ENCODE assay signal across 8 cellular contexts in the genomic region with DNA sequence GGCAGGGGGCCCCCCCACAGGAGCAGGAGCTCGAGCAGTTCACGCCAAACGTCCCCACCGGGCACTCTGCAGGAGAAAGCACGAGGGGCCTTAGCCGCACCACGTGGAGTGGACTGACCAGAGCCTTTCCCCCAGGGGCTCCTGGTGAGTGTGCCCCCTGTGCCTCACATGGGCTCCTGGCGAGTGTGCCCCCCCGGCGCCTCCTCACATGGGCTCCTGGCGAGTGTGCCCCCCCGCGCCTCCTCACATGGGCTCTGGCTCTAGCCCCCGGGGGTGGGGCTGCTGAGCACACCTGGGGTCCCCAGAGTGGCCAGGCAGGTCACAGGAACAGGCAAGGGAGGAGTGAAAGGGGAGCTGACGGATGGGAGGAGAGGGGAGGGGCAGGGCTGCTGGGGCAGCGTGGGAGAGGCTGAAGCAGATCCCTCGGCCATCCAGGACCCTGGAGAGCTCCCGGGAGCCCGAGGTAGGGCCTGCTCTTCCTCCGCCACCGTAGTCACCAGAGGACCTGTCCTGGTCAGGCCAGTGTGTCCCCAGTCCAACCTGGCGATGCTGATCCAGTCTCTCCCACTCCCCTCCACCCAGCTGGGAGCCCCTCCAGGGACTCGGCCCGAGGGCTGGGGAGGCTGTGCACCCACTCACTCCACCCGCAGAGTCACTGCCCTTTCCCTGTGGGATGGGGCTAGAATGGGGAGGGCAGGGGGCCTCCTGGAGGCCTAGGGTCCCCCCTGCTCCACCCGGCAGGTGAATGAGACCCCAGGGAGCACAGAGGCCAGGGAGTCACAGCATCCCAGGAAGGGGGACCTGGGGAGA. TPM values are rescaled to one million over a fixed set of nuclear protein-coding genes. Genes with fewer than 3 reads are reported as not detected.
DNase-seq lines count a peak whose midpoint lies in the region; ATAC-seq, FAIRE-seq and TF ChIP-seq lines count a peak whose summit lies in the region.

No MANE protein-coding gene starts in this region.

- TF ChIP-seq RAD21 in A549 (conservative IDR thresholded peaks at IDR 0.05 in 1 of 2, IDR thresholded peaks at IDR 0.05 in 1 of 2), result no peak

- H3K9me3 ChIP-seq in A549 (no peaks in the 10 kb centered on the region), GM23248 (ENCODE audit: low read depth) (no peaks in the 10 kb centered on the region), right cardiac atrium (ENCODE audit: control insufficient read depth, low read length) (no peaks in the 10 kb centered on the region), small intestine (ENCODE audit: control insufficient read depth, low read depth) (no peaks in the 10 kb centered on the region)

- H3K4me1 ChIP-seq in A549 (peaks cover 21% of the 10 kb centered on the region), GM23248 (ENCODE audit: insufficient read depth) (peaks cover 15% of the 10 kb centered on the region), right cardiac atrium (ENCODE audit: control insufficient read depth, insufficient read depth, low read length) (no peaks in the 10 kb centered on the region), small intestine (ENCODE audit: control insufficient read depth in 2 of 2, insufficient read depth in 1 of 2, low read depth in 1 of 2, low read length in 1 of 2) (no peaks in the 10 kb centered on the region)

- H4K20me1 ChIP-seq in GM23248 (ENCODE audit: insufficient read depth), result no peaks in the 10 kb centered on the region

- H3K36me3 Mint-ChIP-seq in activated naive CD8-positive, alpha-beta T cell treated with anti-CD3 and anti-CD28 coated beads, Interleukin-2, amount 50 U/mL, for 24 hours (ENCODE audit: low read depth), result no peaks in the 10 kb centered on the region

- peak; percentile 21 to 51 for DNase-seq in A549 (ENCODE audit: low read depth in 1 of 2, low spot score in 1 of 2)
- DNase-seq in GM23248, result peak; percentile 56
- DNase-seq in activated naive CD8-positive, alpha-beta T cell treated with anti-CD3 and anti-CD28 coated beads, Interleukin-2, amount 50 U/mL, for 24 hours, result peak; percentile 19
- peak; percentile 59 to 88 (median 88) for DNase-seq in right cardiac atrium
- peak; percentile 32 for DNase-seq in small intestine
- DNase-seq in epidermal melanocyte (ENCODE audit: insufficient read length, low spot score), result no peak
- no peak for DNase-seq in 8988T

- H3K4me1 Mint-ChIP-seq in activated naive CD8-positive, alpha-beta T cell treated with anti-CD3 and anti-CD28 coated beads, Interleukin-2, amount 50 U/mL, for 24 hours, result no peaks in the 10 kb centered on the region

- CTCF ChIA-PET in A549 (lab: Yijun Ruan, JAX), result interaction anchor here (1.0 to 1.5 kb wide), 5 partner anchors 10 to 117 kb away, joined by 3 to 5 read pairs (median 4); no protein-coding TSS in a partner anchor

- intact Hi-C loops in right cardiac atrium (cut with DNase I), result no loop called here

- no peaks in the 10 kb centered on the region for H3K9me3 Mint-ChIP-seq in activated naive CD8-positive, alpha-beta T cell treated with anti-CD3 and anti-CD28 coated beads, Interleukin-2, amount 50 U/mL, for 24 hours

- TF ChIP-seq EP300 in A549 (IDR thresholded peaks at IDR 0.05), result no peak

- H3K27ac ChIP-seq in A549 (no peak overlapping the region), GM23248 (no peak overlapping the region), right cardiac atrium (ENCODE audit: low read length) (no peak overlapping the region), small intestine (ENCODE audit: low read depth in 1 of 2, low read length in 1 of 2) (no peak overlapping the region)

- H3K27me3 ChIP-seq in GM23248 (replicated peaks; ENCODE audit: insufficient read depth) (no peaks in the 10 kb centered on the region), right cardiac atrium (ENCODE audit: control insufficient read depth, insufficient read depth) (no peaks in the 10 kb centered on the region), small intestine (ENCODE audit: control insufficient read depth in 2 of 2, insufficient read depth in 2 of 2, low read length in 2 of 2) (no peaks in the 10 kb centered on the region)

- POLR2A ChIA-PET in A549 (lab: Yijun Ruan, JAX), result no interaction called here

- 71% methylated on average over 15 of the region's 26 CpGs for WGBS in A549 (ENCODE audit: missing lambda C conversion rate)
- 67 to 81% methylated on average over 12 to 22 of the region's 26 CpGs for whole genome bisulfite sequencing in GM23248 (ENCODE audit: low coverage in 1 of 2, low lambda C conversion rate in 2 of 2, missing lambda C conversion rate in 2 of 2), 2 experiments
- 68% methylated on average over 26 of the region's 26 CpGs for WGBS in right cardiac atrium
- 68 to 70% (median 68%) methylated on average over 20 to 26 of the region's 26 CpGs for WGBS in small intestine, 3 donors

- in situ Hi-C loops in GM23248 (cut with MboI), result no loop called here

- no peak overlapping the region for H2AFZ ChIP-seq in GM23248

- H3F3A ChIP-seq in GM23248 (ENCODE audit: insufficient read depth), result no peaks in the 10 kb centered on the region

- no peak overlapping the region for H3K4me3 Mint-ChIP-seq in activated naive CD8-positive, alpha-beta T cell treated with anti-CD3 and anti-CD28 coated beads, Interleukin-2, amount 50 U/mL, for 24 hours

- FAIRE-seq in A549 (lab: Jason Lieb, UNC) (no peak), small intestine (lab: Jason Lieb, UNC) (no peak)

- no peak for TF ChIP-seq POLR2A in A549 (IDR thresholded peaks at IDR 0.05; ENCODE audit: low read length)

- H3K9me2 ChIP-seq in GM23248 (ENCODE audit: insufficient read depth), result no peaks in the 10 kb centered on the region

- TF ChIP-seq CTCF in A549 (IDR thresholded peaks at IDR 0.05), result no peak

- H3K27me3 Mint-ChIP-seq in activated naive CD8-positive, alpha-beta T cell treated with anti-CD3 and anti-CD28 coated beads, Interleukin-2, amount 50 U/mL, for 24 hours, result no peaks in the 10 kb centered on the region

- H3K36me3 ChIP-seq in GM23248 (ENCODE audit: low read depth) (no peaks in the 10 kb centered on the region), small intestine (ENCODE audit: control insufficient read depth in 2 of 2, insufficient read depth in 2 of 2, low read length in 2 of 2) (no peaks in the 10 kb centered on the region)

- H3K79me2 ChIP-seq in GM23248 (ENCODE audit: insufficient read depth), result no peaks in the 10 kb centered on the region

- H3K4me2 ChIP-seq in A549 (no peak overlapping the region), GM23248 (ENCODE audit: unreplicated experiment) (no peak overlapping the region)

- no peak overlapping the region for H3K9ac ChIP-seq in GM23248

- no peak overlapping the region for H3K27ac Mint-ChIP-seq in activated naive CD8-positive, alpha-beta T cell treated with anti-CD3 and anti-CD28 coated beads, Interleukin-2, amount 50 U/mL, for 24 hours

- H3K4me3 ChIP-seq in A549 (no peak overlapping the region), GM23248 (no peak overlapping the region), right cardiac atrium (ENCODE audit: low read length) (no peak overlapping the region), small intestine (ENCODE audit: low read depth in 1 of 2, low read length in 2 of 2) (no peak overlapping the region)

- ATAC-seq in A549 (peak; percentile 45 to 69), right cardiac atrium (peak; percentile 79 to 87), HG03175 (IDR thresholded peaks at IDR 0.05; ENCODE audit: unreplicated experiment) (no peak)
- ATAC-seq in activated naive CD8-positive, alpha-beta T cell treated with anti-CD3 and anti-CD28 coated beads, Interleukin-2, amount 50 U/mL, for 24 hours, result peak; percentile 73

TF ChIP-seq in A549, 52 proteins besides CTCF, POLR2A, EP300 and RAD21:
- TF ChIP-seq CBX2 (IDR thresholded peaks at IDR 0.05; ENCODE audit: borderline replicate concordance, low read depth) (no peak), TP53 (CRISPR knock-in tag; IDR thresholded peaks at IDR 0.05) (no peak)
- TF ChIP-seq, protein P1, sequence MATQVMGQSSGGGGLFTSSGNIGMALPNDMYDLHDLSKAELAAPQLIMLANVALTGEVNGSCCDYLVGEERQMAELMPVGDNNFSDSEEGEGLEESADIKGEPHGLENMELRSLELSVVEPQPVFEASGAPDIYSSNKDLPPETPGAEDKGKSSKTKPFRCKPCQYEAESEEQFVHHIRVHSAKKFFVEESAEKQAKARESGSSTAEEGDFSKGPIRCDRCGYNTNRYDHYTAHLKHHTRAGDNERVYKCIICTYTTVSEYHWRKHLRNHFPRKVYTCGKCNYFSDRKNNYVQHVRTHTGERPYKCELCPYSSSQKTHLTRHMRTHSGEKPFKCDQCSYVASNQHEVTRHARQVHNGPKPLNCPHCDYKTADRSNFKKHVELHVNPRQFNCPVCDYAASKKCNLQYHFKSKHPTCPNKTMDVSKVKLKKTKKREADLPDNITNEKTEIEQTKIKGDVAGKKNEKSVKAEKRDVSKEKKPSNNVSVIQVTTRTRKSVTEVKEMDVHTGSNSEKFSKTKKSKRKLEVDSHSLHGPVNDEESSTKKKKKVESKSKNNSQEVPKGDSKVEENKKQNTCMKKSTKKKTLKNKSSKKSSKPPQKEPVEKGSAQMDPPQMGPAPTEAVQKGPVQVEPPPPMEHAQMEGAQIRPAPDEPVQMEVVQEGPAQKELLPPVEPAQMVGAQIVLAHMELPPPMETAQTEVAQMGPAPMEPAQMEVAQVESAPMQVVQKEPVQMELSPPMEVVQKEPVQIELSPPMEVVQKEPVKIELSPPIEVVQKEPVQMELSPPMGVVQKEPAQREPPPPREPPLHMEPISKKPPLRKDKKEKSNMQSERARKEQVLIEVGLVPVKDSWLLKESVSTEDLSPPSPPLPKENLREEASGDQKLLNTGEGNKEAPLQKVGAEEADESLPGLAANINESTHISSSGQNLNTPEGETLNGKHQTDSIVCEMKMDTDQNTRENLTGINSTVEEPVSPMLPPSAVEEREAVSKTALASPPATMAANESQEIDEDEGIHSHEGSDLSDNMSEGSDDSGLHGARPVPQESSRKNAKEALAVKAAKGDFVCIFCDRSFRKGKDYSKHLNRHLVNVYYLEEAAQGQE (IDR thresholded peaks at IDR 0.05), result peak; percentile 86
TF ChIP-seq in A549: peak in this region for 1.

RNA-seq across cellular contexts. Expression of gene ARHGEF16, which starts 47.6 kb away (rescaled TPM):
- 1.4 and 1.7 TPM in 2 replicates for polyA plus RNA-seq in A549 (2011; rRNA removed)
- polyA plus RNA-seq in A549 (2012; cell fraction: cytosol; rRNA removed), result 4.0 and 4.1 TPM in 2 replicates
- polyA plus RNA-seq in A549 (2012; cell fraction: nucleus; rRNA removed), result 9.6 and 11.9 TPM in 2 replicates
- polyA plus RNA-seq in A549 (2017; fragmentation: RNase III; extraction: RNeasy Plus Mini Kit Qiagen cat#74134 plus additional on column Dnase treatment), result 2.7 to 3.2 TPM (median 3.0 TPM) in 3 replicates
- polyA minus RNA-seq in A549 (2011; rRNA and poly(A)+ RNA removed), result 2.9 and 6.0 TPM in 2 replicates
- total RNA-seq in GM23248 (2014; rRNA removed; shearing (Covaris generic)), result not detected in 2 replicates
- not detected in 2 replicates for polyA plus RNA-seq in GM23248 (2016; fragmentation: Nextera tagmentation; extraction: Ambion mirVana)
- 1 to 10 TPM in 3 of 4 donors, under 1 TPM in 1; 0.28 to 2.5 (median 1.8) TPM for total RNA-seq in right cardiac atrium
- polyA plus RNA-seq in right cardiac atrium, result 1.4 TPM
- polyA plus RNA-seq in small intestine, result 100 to 1,000 TPM in 2 of 3 donors, 10 to 100 TPM in 1; 31.0 to 121 (median 117) TPM

Comparison
In these comparisons a context has a peak if more than half of its experiments do, and no peak if none do; other contexts are left out.
1. DNase-seq: peak in A549 (2 of 2), GM23248 (single experiment), activated naive CD8-positive, alpha-beta T cell treated with anti-CD3 and anti-CD28 coated beads, Interleukin-2, amount 50 U/mL, for 24 hours (single experiment), right cardiac atrium (3 of 3) and small intestine (single experiment); none in epidermal melanocyte (single experiment) and 8988T (single experiment).